In genomic region chr7:12066561-12066960, GRCh38 we compare ENCODE assay signal across 11 cellular contexts.
DNase-seq lines count a peak whose midpoint lies in the region; ATAC-seq, FAIRE-seq and TF ChIP-seq lines count a peak whose summit lies in the region.
"Had no signal": no experiment of that assay in that cellular context is flagged by ENCODE, and none has a peak within 500 bp of the region (broad histone marks: within the 10 kb centered on the region; RNA-seq: fewer than 3 reads in every experiment).

No MANE protein-coding gene starts in this region.

- H3K4me3 ChIP-seq in A549 (no peak overlapping the region), dorsolateral prefrontal cortex (no peak overlapping the region)
- H3K4me3 ChIP-seq in CD8-positive, alpha-beta memory T cell (ENCODE audit: low read length) = no peak overlapping the region

- intact Hi-C loops in dorsolateral prefrontal cortex (cut with DNase I) = loop anchor here (2.0 to 10.0 kb wide), 3 partner anchors 256 to 426 kb away; no protein-coding TSS in a partner anchor

- no peak overlapping the region for H3K4me3 Mint-ChIP-seq in CD8-positive, alpha-beta memory T cell

- no peak for FAIRE-seq in A549 (lab: Jason Lieb, UNC)
- FAIRE-seq: GM18507 had no signal

- H3K4me1 Mint-ChIP-seq in CD8-positive, alpha-beta memory T cell = peaks cover 0 to 3% (median 0%) of the 10 kb centered on the region in 3 donors

- DNase-seq in A549 (ENCODE audit: low read depth in 1 of 2, low spot score in 1 of 2) (peak in 1 of 2 experiments; percentile 45), OCI-M1 (lab: John Stamatoyannopoulos, UW) (peak; percentile 3), kidney tubule cell (ENCODE audit: low spot score) (peak; percentile 95), dorsolateral prefrontal cortex (no peak), NAMALWA (ENCODE audit: low spot score) (no peak)
- DNase-seq in CD8-positive, alpha-beta memory T cell = no peak
- DNase-seq: activated naive CD4-positive, alpha-beta T cell had no signal

- no peaks in the 10 kb centered on the region for H3K36me3 Mint-ChIP-seq in CD8-positive, alpha-beta memory T cell

- H3K9me3 Mint-ChIP-seq in CD8-positive, alpha-beta memory T cell = no peaks in the 10 kb centered on the region

- no peak for TF ChIP-seq EP300 in A549 (IDR thresholded peaks at IDR 0.05)

- no peak overlapping the region for H3K27ac Mint-ChIP-seq in CD8-positive, alpha-beta memory T cell
- H3K27ac Mint-ChIP-seq: progenitor cell of endocrine pancreas had no signal

- TF ChIP-seq CTCF in A549 (IDR thresholded peaks at IDR 0.05) (no peak), dorsolateral prefrontal cortex (IDR thresholded peaks at IDR 0.05 in 54 of 56, conservative IDR thresholded peaks at IDR 0.05 in 2 of 56; ENCODE audit: low read depth in 1 of 56, partially characterized antibody in 56 of 56) (no peak)

- peaks cover 17% of the 10 kb centered on the region for H3K4me1 ChIP-seq in A549
- no peaks in the 10 kb centered on the region for H3K4me1 ChIP-seq in CD8-positive, alpha-beta memory T cell (ENCODE audit: insufficient read depth, low read length)

- CTCF ChIA-PET in A549 (lab: Yijun Ruan, JAX) = interaction anchor here (0.6 to 3.3 kb wide), 6 partner anchors 14 to 424 kb away, joined by 3 to 11 read pairs (median 4); no protein-coding TSS in a partner anchor
- CTCF ChIA-PET in CD8-positive, alpha-beta memory T cell (lab: Charles Lee) = interaction anchor here (0.8 to 1.4 kb wide), 2 partner anchors 230 to 253 kb away, joined by 3 read pairs; no protein-coding TSS in a partner anchor

- peak; percentile 70 to 86 for ATAC-seq in A549
- peak; percentile 38 for ATAC-seq in GM21529 (IDR thresholded peaks at IDR 0.05; ENCODE audit: unreplicated experiment)
- ATAC-seq in HG02759 (IDR thresholded peaks at IDR 0.05; ENCODE audit: unreplicated experiment) = no peak

- POLR2A ChIA-PET in A549 (lab: Yijun Ruan, JAX) = no interaction called here
- POLR2A ChIA-PET in CD8-positive, alpha-beta memory T cell (lab: Charles Lee) = no interaction called here

- peak overlapping the region; percentile 35; the same call in 2 of the 3 replicates for H3K4me2 ChIP-seq in A549

- WGBS in A549 (ENCODE audit: missing lambda C conversion rate) = 55% methylated on average over 3 of the region's 3 CpGs

- peak overlapping the region; percentile 24 to 56; a peak in 3 of 6 replicates for H3K27ac ChIP-seq in A549
- H3K27ac ChIP-seq in dorsolateral prefrontal cortex = no peak overlapping the region
- H3K27ac ChIP-seq in CD8-positive, alpha-beta memory T cell (ENCODE audit: low read depth, low read length) = no peak overlapping the region

- H3K27me3 ChIP-seq in dorsolateral prefrontal cortex = no peaks in the 10 kb centered on the region
- H3K27me3 ChIP-seq in CD8-positive, alpha-beta memory T cell (ENCODE audit: insufficient read depth, low read length, poor library complexity, severe bottlenecking) = no peaks in the 10 kb centered on the region

- H3K9me3 ChIP-seq in A549 = no peaks in the 10 kb centered on the region
- H3K9me3 ChIP-seq in CD8-positive, alpha-beta memory T cell (ENCODE audit: low read length) = no peaks in the 10 kb centered on the region

- H3K36me3 ChIP-seq in CD8-positive, alpha-beta memory T cell (ENCODE audit: insufficient read depth, low read length) = no peaks in the 10 kb centered on the region

- no peak for TF ChIP-seq POLR2A in A549 (IDR thresholded peaks at IDR 0.05; ENCODE audit: low read length)

- no peaks in the 10 kb centered on the region for H3K27me3 Mint-ChIP-seq in CD8-positive, alpha-beta memory T cell
- H3K27me3 Mint-ChIP-seq: progenitor cell of endocrine pancreas had no signal

- no peak for TF ChIP-seq RAD21 in A549 (conservative IDR thresholded peaks at IDR 0.05 in 1 of 2, IDR thresholded peaks at IDR 0.05 in 1 of 2)

TF ChIP-seq in A549, 52 proteins besides CTCF, POLR2A, EP300 and RAD21:
- no peak for TF ChIP-seq RFX5 (IDR thresholded peaks at IDR 0.05)
- TF ChIP-seq HDAC2 (IDR thresholded peaks at IDR 0.05) = no peak
- no peak for TF ChIP-seq HMGXB4 (CRISPR knock-in tag; IDR thresholded peaks at IDR 0.05; ENCODE audit: borderline replicate concordance)
- TF ChIP-seq FOSL2 (IDR thresholded peaks at IDR 0.05) = peak; percentile 44; the same call in 1 of the 2 replicates
- peak; percentile 76 for TF ChIP-seq FOSL2 (CRISPR knock-in tag; IDR thresholded peaks at IDR 0.05)
- no peak for TF ChIP-seq ESRRA (IDR thresholded peaks at IDR 0.05; ENCODE audit: borderline replicate concordance, low read length)
- no peak for TF ChIP-seq MAX (IDR thresholded peaks at IDR 0.05)
- no peak for TF ChIP-seq EHF (CRISPR knock-in tag; IDR thresholded peaks at IDR 0.05)
- no peak for TF ChIP-seq KDM1A (IDR thresholded peaks at IDR 0.05; ENCODE audit: low read depth)
- peak; percentile 78 for TF ChIP-seq USF2 (IDR thresholded peaks at IDR 0.05)
- TF ChIP-seq SMC3 (IDR thresholded peaks at IDR 0.05) = no peak
- TF ChIP-seq PHF8 (IDR thresholded peaks at IDR 0.05; ENCODE audit: borderline replicate concordance, low read depth) = no peak
- TF ChIP-seq ZFP36 (IDR thresholded peaks at IDR 0.05; ENCODE audit: borderline replicate concordance, partially characterized antibody) = no peak
- TF ChIP-seq NR3C1 (IDR thresholded peaks at IDR 0.05) = no peak
- TF ChIP-seq NPAS2 (CRISPR knock-in tag; IDR thresholded peaks at IDR 0.05; ENCODE audit: borderline replicate concordance) = no peak
- no peak for TF ChIP-seq RNF2 (IDR thresholded peaks at IDR 0.05; ENCODE audit: borderline replicate concordance, low read depth)
- TF ChIP-seq FOXS1 (CRISPR knock-in tag; IDR thresholded peaks at IDR 0.05) = no peak

Comparison
In these comparisons a context has a peak if more than half of its experiments do, and no peak if none do; other contexts are left out.
1. DNase-seq: peak in OCI-M1 (single experiment) and kidney tubule cell (single experiment); none in dorsolateral prefrontal cortex (0 of 10), NAMALWA (single experiment) and CD8-positive, alpha-beta memory T cell (0 of 5).
2. H3K27ac ChIP-seq: peak in A549 (2 of 2); none in dorsolateral prefrontal cortex (0 of 59) and CD8-positive, alpha-beta memory T cell (single experiment).